In the genomic region with DNA sequence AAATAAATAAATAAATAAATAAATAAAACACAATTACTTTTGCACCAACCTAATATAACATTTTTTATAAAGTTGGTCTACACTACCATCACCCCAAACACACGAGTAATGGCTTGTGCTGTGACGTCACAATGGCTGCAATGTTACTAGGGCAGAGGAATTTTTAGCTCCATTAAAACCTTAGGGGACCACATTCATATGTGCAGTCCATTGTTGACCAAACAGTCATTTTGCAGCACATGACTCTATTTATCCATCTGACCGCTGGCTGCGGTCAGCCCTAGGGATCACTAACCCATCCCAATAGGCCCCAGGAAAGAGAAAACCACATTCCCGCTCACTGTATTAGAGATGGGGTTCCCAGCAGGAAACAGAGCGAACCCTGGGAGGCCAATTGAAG, we compare ENCODE assay signal across 23 cellular contexts. TPM values are rescaled to one million over a fixed set of nuclear protein-coding genes. Genes with fewer than 3 reads are reported as not detected.
"Had no signal": no experiment of that assay in that cellular context is flagged by ENCODE, and none has a peak within 500 bp of the region (broad histone marks: within the 10 kb centered on the region; RNA-seq: fewer than 3 reads in every experiment).

No MANE protein-coding gene starts in this region.

- H3K9me3 ChIP-seq: adrenal gland, breast epithelium, prostate gland, right lobe of liver had no signal

- H3K4me3 Mint-ChIP-seq: activated naive CD4-positive, alpha-beta T cell treated with anti-CD3 and anti-CD28 coated beads, Interleukin-2, amount 50 U/mL, for 24 hours; immature natural killer cell; stimulated activated naive B cell treated with anti-CD40 and anti-IgM and Interleukin-4, amounts not matched to agents 10 μg/mL and 1 μg/mL and 100 μg/mL, for 72 hours had no signal

- H3K4me1 Mint-ChIP-seq: activated naive CD4-positive, alpha-beta T cell treated with anti-CD3 and anti-CD28 coated beads, Interleukin-2, amount 50 U/mL, for 24 hours; stimulated activated naive B cell treated with anti-CD40 and anti-IgM and Interleukin-4, amounts not matched to agents 10 μg/mL and 1 μg/mL and 100 μg/mL, for 72 hours had no signal

- H3K9me3 Mint-ChIP-seq: activated naive CD4-positive, alpha-beta T cell treated with anti-CD3 and anti-CD28 coated beads, Interleukin-2, amount 50 U/mL, for 24 hours had no signal

- ATAC-seq: stimulated activated naive B cell treated with anti-CD40 and anti-IgM and Interleukin-4, amounts not matched to agents 10 μg/mL and 1 μg/mL and 100 μg/mL, for 72 hours had no signal

- H3K27me3 Mint-ChIP-seq: activated naive CD4-positive, alpha-beta T cell treated with anti-CD3 and anti-CD28 coated beads, Interleukin-2, amount 50 U/mL, for 24 hours had no signal

- H3K27ac ChIP-seq: prostate gland, VCaP had no signal

- H3K36me3 ChIP-seq: adrenal gland, breast epithelium, prostate gland, right lobe of liver had no signal

- H3K27ac Mint-ChIP-seq: activated naive CD4-positive, alpha-beta T cell treated with anti-CD3 and anti-CD28 coated beads, Interleukin-2, amount 50 U/mL, for 24 hours; stimulated activated naive B cell treated with anti-CD40 and anti-IgM and Interleukin-4, amounts not matched to agents 10 μg/mL and 1 μg/mL and 100 μg/mL, for 72 hours had no signal

- H3K4me1 ChIP-seq: adrenal gland, breast epithelium, prostate gland had no signal

- H3K36me3 Mint-ChIP-seq: stimulated activated naive B cell treated with anti-CD40 and anti-IgM and Interleukin-4, amounts not matched to agents 10 μg/mL and 1 μg/mL and 100 μg/mL, for 72 hours had no signal

- H3K27me3 ChIP-seq: adrenal gland, breast epithelium, right lobe of liver had no signal

- DNase-seq: activated CD4-positive, alpha-beta T cell treated with anti-CD3 and anti-CD28 coated beads, Interleukin-2, amount 50 U/mL, for 1 hour; activated CD4-positive, CD25-positive, alpha-beta regulatory T cell treated with anti-CD3 and anti-CD28 coated beads, Interleukin-2, amount 50 U/mL, for 72 hours; activated gamma-delta T cell; adrenal gland; cerebellar nuclear complex; cortex of kidney; effector CD4-positive, alpha-beta T cell; foreskin fibroblast; head of caudate nucleus; immature natural killer cell; kidney glomerular epithelial cell; mammary epithelial cell; stimulated activated CD4-positive, alpha-beta T cell treated with anti-CD3 and anti-CD28 coated beads, Interleukin-4, amount 100 ng/mL, for 4 hours; stimulated activated naive B cell treated with anti-CD40 and anti-IgM and Interleukin-4, amounts not matched to agents 10 μg/mL and 1 μg/mL and 100 μg/mL, for 72 hours; SW 1271; T-helper 2 cell had no signal

- H3K4me3 ChIP-seq: adrenal gland, breast epithelium, prostate gland, right lobe of liver had no signal

RNA-seq across cellular contexts. Expression of a gene that starts 9.6 kb away (rescaled TPM):
- total RNA-seq: osteocyte had no signal
- polyA plus RNA-seq: immature natural killer cell, neural cell had no signal
